ENCODE assay signal across 37 cellular contexts in the genomic region with DNA sequence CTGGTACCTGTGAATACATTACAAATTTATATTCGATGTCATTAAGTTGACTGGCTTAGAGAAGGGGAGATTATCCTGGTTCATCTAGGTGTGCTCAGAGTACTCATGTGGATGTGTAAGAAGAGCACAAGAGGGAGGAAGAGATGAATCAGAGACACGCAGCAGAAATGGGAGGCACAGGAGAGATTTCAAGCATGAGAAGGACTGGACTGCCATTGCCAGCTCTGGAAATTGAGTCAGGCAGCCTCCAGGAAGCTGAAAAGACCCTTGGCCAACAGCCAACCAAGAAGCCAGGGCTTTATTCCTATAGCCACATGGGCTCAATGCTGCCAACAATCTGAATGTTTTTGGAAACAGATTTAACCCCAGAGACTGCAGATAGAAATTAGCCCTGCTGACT.
"Had no signal": no experiment of that assay in that cellular context is flagged by ENCODE, and none has a peak within 500 bp of the region (broad histone marks: within the 10 kb centered on the region; RNA-seq: fewer than 3 reads in every experiment).

No MANE protein-coding gene starts in this region.

- H3K27ac ChIP-seq: adrenal gland, brain microvascular endothelial cell, cardiac muscle cell, KMS-11, PC-9, RWPE1, VCaP had no signal

- H3K36me3 ChIP-seq: adrenal gland, brain microvascular endothelial cell, cardiac muscle cell had no signal

- H3K27me3 Mint-ChIP-seq: activated B cell treated with CpG ODN at 0.5 μM for 24 hours; activated CD4-positive, alpha-beta memory T cell treated with anti-CD3 and anti-CD28 coated beads for 36 hours; central memory CD8-positive, alpha-beta T cell; T-cell had no signal

- H2AFZ ChIP-seq: PC-9 had no signal

- H3K4me3 ChIP-seq: adrenal gland, cardiac muscle cell, PC-9 had no signal

- H3K9ac ChIP-seq: KMS-11 had no signal

- H3K36me3 Mint-ChIP-seq: activated CD4-positive, alpha-beta memory T cell treated with anti-CD3 and anti-CD28 coated beads for 36 hours; T-cell had no signal

- H3K4me2 ChIP-seq: KMS-11, PC-9 had no signal

- H3K9me3 ChIP-seq: adrenal gland had no signal

- H3K27ac Mint-ChIP-seq: activated B cell treated with CpG ODN at 0.5 μM for 24 hours; activated CD4-positive, alpha-beta memory T cell treated with anti-CD3 and anti-CD28 coated beads for 36 hours; activated naive CD4-positive, alpha-beta T cell treated with anti-CD3 and anti-CD28 coated beads for 36 hours; activated naive CD4-positive, alpha-beta T cell treated with anti-CD3 and anti-CD28 coated beads, Interleukin-2, amount 50 U/mL, for 72 hours; activated T-helper 1 cell treated with anti-CD3 and anti-CD28 coated beads, Interleukin-12 subunit alpha, Interleukin-12 subunit beta, Interleukin-2, Interleukin-4 antibody, amounts not matched to agents 30 ng/mL and 10 ng/mL and 1 ng/mL, durations not matched to agents 14 hours and 24 hours and 36 hours; T-cell had no signal

- H3K4me1 Mint-ChIP-seq: activated B cell treated with CpG ODN at 0.5 μM for 24 hours; central memory CD8-positive, alpha-beta T cell; T-cell had no signal

- H3K27me3 ChIP-seq: adrenal gland, brain microvascular endothelial cell, cardiac muscle cell had no signal

- H3K4me1 ChIP-seq: adrenal gland had no signal

- ATAC-seq: activated naive CD4-positive, alpha-beta T cell treated with anti-CD3 and anti-CD28 coated beads, Interleukin-2, amount 50 U/mL, for 72 hours; activated T-cell treated with anti-CD3 and anti-CD28 coated beads, Interleukin-2, amount 50 U/mL, for 4 hours; Right ventricle myocardium inferior; T-cell had no signal

- DNase-seq: activated B cell treated with CpG ODN at 0.5 μM for 24 hours; activated CD4-positive, alpha-beta memory T cell treated with anti-CD3 and anti-CD28 coated beads for 36 hours; activated CD4-positive, alpha-beta T cell treated with anti-CD3 and anti-CD28 coated beads for 4 hours; activated CD4-positive, alpha-beta T cell treated with anti-CD3 and anti-CD28 coated beads, Interleukin-2, amount 50 U/mL, for 1 hour; activated CD4-positive, CD25-positive, alpha-beta regulatory T cell treated with anti-CD3 and anti-CD28 coated beads, Interleukin-2, amount 50 U/mL, for 72 hours; activated CD8-positive, alpha-beta memory T cell treated with anti-CD3 and anti-CD28 coated beads, Interleukin-2, amount 50 U/mL, for 4 hours; activated gamma-delta T cell treated with Interleukin-2 at 50 U/mL for 16 hours; activated naive CD4-positive, alpha-beta T cell treated with anti-CD3 and anti-CD28 coated beads for 36 hours; activated T-cell treated with anti-CD3 and anti-CD28 coated beads for 4 hours; activated T-cell treated with anti-CD3 and anti-CD28 coated beads, Interleukin-2, amount 50 U/mL, for 4 hours; adrenal gland; brain microvascular endothelial cell; NCI-H1092 treated with DMSO at 0.1 percent for 48 hours; NCI-H1417; NCI-H146; NCI-H187; NCI-H2029 treated with DMSO at 0.1 percent for 48 hours; NCI-H2107; NCI-H2171 treated with DMSO at 0.1 percent for 48 hours; NCI-H2227 treated with DMSO at 0.1 percent for 48 hours; NCI-H510A treated with DMSO at 0.1 percent for 48 hours; NCI-H526 treated with DMSO at 0.1 percent for 48 hours; NCI-H82; NK-92 treated with Interleukin-12 subunit alpha and Interleukin-12 subunit beta, amount 100 ng/mL, for 24 hours; PC-9; SIG-M5; T-cell; T-helper 2 cell; T-helper 9 cell had no signal

- H3K4me3 Mint-ChIP-seq: activated B cell treated with CpG ODN at 0.5 μM for 24 hours; activated CD4-positive, alpha-beta memory T cell treated with anti-CD3 and anti-CD28 coated beads for 36 hours; activated naive CD4-positive, alpha-beta T cell treated with anti-CD3 and anti-CD28 coated beads for 36 hours; activated T-cell treated with anti-CD3 and anti-CD28 coated beads, Interleukin-2, amount 50 U/mL, for 4 hours; activated T-helper 1 cell treated with anti-CD3 and anti-CD28 coated beads, Interleukin-12 subunit alpha, Interleukin-12 subunit beta, Interleukin-2, Interleukin-4 antibody, amounts not matched to agents 30 ng/mL and 10 ng/mL and 1 ng/mL, durations not matched to agents 14 hours and 24 hours and 36 hours; central memory CD8-positive, alpha-beta T cell; T-cell had no signal
